In the genomic region with DNA sequence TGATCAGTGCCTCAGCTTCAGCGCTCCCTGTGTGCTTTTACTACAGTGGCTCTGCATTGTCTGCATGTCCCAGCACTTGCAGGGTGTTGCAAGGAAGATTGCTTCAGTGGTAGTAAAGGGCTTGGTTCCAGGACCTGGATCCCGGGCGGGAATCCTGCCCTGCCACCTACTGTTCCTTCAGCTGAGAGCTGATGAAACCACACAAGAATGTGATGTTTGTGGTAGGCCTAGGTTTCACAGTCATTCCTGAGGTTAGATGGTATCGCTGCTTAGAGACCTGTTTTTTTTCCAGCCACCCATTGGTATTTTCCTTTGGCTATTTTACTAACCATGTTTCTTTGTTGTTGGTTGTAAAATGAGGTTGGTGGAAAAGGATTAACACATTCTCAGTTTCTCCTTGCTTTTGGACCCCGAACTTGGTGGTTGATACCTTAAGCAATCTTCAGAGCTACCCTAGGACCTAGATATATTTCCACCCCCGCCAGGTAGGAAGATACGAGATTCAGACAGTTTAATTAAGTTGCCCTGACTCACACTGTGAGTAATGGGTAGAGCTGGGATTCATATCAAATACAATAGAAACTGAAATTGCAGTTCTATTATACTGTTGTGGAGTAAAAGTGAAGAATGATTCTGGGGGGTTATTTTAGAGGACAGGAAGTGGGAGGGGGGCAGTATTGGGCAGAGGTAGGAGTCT, we compare ENCODE assay signal across 8 cellular contexts. TPM values are rescaled to one million over a fixed set of nuclear protein-coding genes. Genes with fewer than 3 reads are reported as not detected.
DNase-seq lines count a peak whose midpoint lies in the region; ATAC-seq, FAIRE-seq and TF ChIP-seq lines count a peak whose summit lies in the region.

No MANE protein-coding gene starts in this region.

- H3K4me3 Mint-ChIP-seq in activated naive CD8-positive, alpha-beta T cell treated with anti-CD3 and anti-CD28 coated beads for 36 hours: peak overlapping the region; percentile 44
- peak overlapping the region; percentile 40 for H3K4me3 Mint-ChIP-seq in stimulated activated naive CD8-positive, alpha-beta T cell treated with anti-CD3 and anti-CD28 coated beads, Interleukin-15, Interleukin-2, amounts not matched to agents 100 ng/mL and 50 ng/mL, for 24 hours

- H3K4me1 Mint-ChIP-seq in activated naive CD8-positive, alpha-beta T cell treated with anti-CD3 and anti-CD28 coated beads for 36 hours: peaks cover 57% of the 10 kb centered on the region
- peaks cover 80% of the 10 kb centered on the region for H3K4me1 Mint-ChIP-seq in stimulated activated naive CD8-positive, alpha-beta T cell treated with anti-CD3 and anti-CD28 coated beads, Interleukin-15, Interleukin-2, amounts not matched to agents 100 ng/mL and 50 ng/mL, for 24 hours (ENCODE audit: low read depth)

- ATAC-seq in HG02798 (IDR thresholded peaks at IDR 0.05; ENCODE audit: poor library complexity, unreplicated experiment): no peak

- H3K9me3 Mint-ChIP-seq in activated naive CD8-positive, alpha-beta T cell treated with anti-CD3 and anti-CD28 coated beads for 36 hours: no peaks in the 10 kb centered on the region
- no peaks in the 10 kb centered on the region for H3K9me3 Mint-ChIP-seq in stimulated activated naive CD8-positive, alpha-beta T cell treated with anti-CD3 and anti-CD28 coated beads, Interleukin-15, Interleukin-2, amounts not matched to agents 100 ng/mL and 50 ng/mL, for 24 hours

- peaks cover 2% of the 10 kb centered on the region for H3K36me3 Mint-ChIP-seq in activated naive CD8-positive, alpha-beta T cell treated with anti-CD3 and anti-CD28 coated beads for 36 hours
- no peaks in the 10 kb centered on the region for H3K36me3 Mint-ChIP-seq in stimulated activated naive CD8-positive, alpha-beta T cell treated with anti-CD3 and anti-CD28 coated beads, Interleukin-15, Interleukin-2, amounts not matched to agents 100 ng/mL and 50 ng/mL, for 24 hours (ENCODE audit: low read depth)

- TF ChIP-seq CTCF in D721Med (IDR thresholded peaks at IDR 0.05; ENCODE audit: insufficient read depth, missing control alignments): no peak

- peak; percentile 49 for DNase-seq in 8988T
- DNase-seq in HS-27A (ENCODE audit: low read depth): peak; percentile 75
- DNase-seq in activated naive CD8-positive, alpha-beta T cell treated with anti-CD3 and anti-CD28 coated beads for 36 hours: peak; percentile 24
- DNase-seq in iPS-NIHi7 (ENCODE audit: extremely low spot score): peak; percentile 84
- DNase-seq in NCI-H2029 (lab: John Stamatoyannopoulos, UW): no peak
- no peak for DNase-seq in D721Med (ENCODE audit: insufficient read length, low spot score)

- no peak for FAIRE-seq in D721Med (lab: Jason Lieb, UNC)

- H3K27ac Mint-ChIP-seq in activated naive CD8-positive, alpha-beta T cell treated with anti-CD3 and anti-CD28 coated beads for 36 hours: peak overlapping the region; percentile 73
- peak overlapping the region; percentile 79 for H3K27ac Mint-ChIP-seq in stimulated activated naive CD8-positive, alpha-beta T cell treated with anti-CD3 and anti-CD28 coated beads, Interleukin-15, Interleukin-2, amounts not matched to agents 100 ng/mL and 50 ng/mL, for 24 hours

- peaks cover 21% of the 10 kb centered on the region for H3K27me3 Mint-ChIP-seq in activated naive CD8-positive, alpha-beta T cell treated with anti-CD3 and anti-CD28 coated beads for 36 hours
- H3K27me3 Mint-ChIP-seq in stimulated activated naive CD8-positive, alpha-beta T cell treated with anti-CD3 and anti-CD28 coated beads, Interleukin-15, Interleukin-2, amounts not matched to agents 100 ng/mL and 50 ng/mL, for 24 hours: peaks cover 5% of the 10 kb centered on the region

RNA-seq across cellular contexts. Expression of a gene that starts 11.4 kb away (rescaled TPM):
- not detected for total RNA-seq in activated naive CD8-positive, alpha-beta T cell treated with anti-CD3 and anti-CD28 coated beads for 36 hours

RNA-seq across cellular contexts. Expression of a gene that starts 24.1 kb away (rescaled TPM):
- not detected for total RNA-seq in activated naive CD8-positive, alpha-beta T cell treated with anti-CD3 and anti-CD28 coated beads for 36 hours

RNA-seq across cellular contexts. Expression of a gene that starts 26.9 kb away (rescaled TPM):
- total RNA-seq in activated naive CD8-positive, alpha-beta T cell treated with anti-CD3 and anti-CD28 coated beads for 36 hours: 1 to 10 TPM; 1.5 to 2.5 TPM

Comparison
In these comparisons a context has a peak if more than half of its experiments do, and no peak if none do; other contexts are left out.
1. DNase-seq: peak in 8988T (single experiment), HS-27A (single experiment), activated naive CD8-positive, alpha-beta T cell treated with anti-CD3 and anti-CD28 coated beads for 36 hours (single experiment) and iPS-NIHi7 (single experiment); none in NCI-H2029 (single experiment) and D721Med (single experiment).